ENCODE assay signal across 12 cellular contexts in genomic region chr14:89509891-89510290, GRCh38.
A peak's percentile ranks its signal among the peaks of the same experiment; 100 is the strongest.
DNase-seq lines count a peak whose midpoint lies in the region; ATAC-seq, FAIRE-seq and TF ChIP-seq lines count a peak whose summit lies in the region.
"Had no signal": no experiment of that assay in that cellular context is flagged by ENCODE, and none has a peak within 500 bp of the region (broad histone marks: within the 10 kb centered on the region; RNA-seq: fewer than 3 reads in every experiment).

No MANE protein-coding gene starts in this region.

- H3K27ac ChIP-seq in BLaER1, result peak overlapping the region; percentile 71; the same call in 1 of the 2 replicates
- H3K27ac ChIP-seq in GM23338 (ENCODE audit: low read depth), result peak overlapping the region; percentile 74; the same call in 1 of the 2 replicates
- H3K27ac ChIP-seq in pancreas, result no peak overlapping the region
- no peak overlapping the region for H3K27ac ChIP-seq in right lobe of liver

- DNase-seq in GM23338 (ENCODE audit: low spot score), result no peak
- no peak for DNase-seq in activated CD4-positive, alpha-beta memory T cell treated with anti-CD3 and anti-CD28 coated beads for 36 hours
- DNase-seq in hepatic stellate cell (ENCODE audit: low spot score), result peak; percentile 39
- no peak for DNase-seq in pancreas
- no peak for DNase-seq in T1000 (lab: John Stamatoyannopoulos, UW)
- DNase-seq in right lobe of liver, result no peak
- DNase-seq: cortex of kidney, NCI-H1930 had no signal

- H3F3A ChIP-seq in GM23338 (replicated peaks; ENCODE audit: low read depth), result no peaks in the 10 kb centered on the region

- H3K36me3 Mint-ChIP-seq in GM23338 (ENCODE audit: low read depth), result peaks cover 55% of the 10 kb centered on the region
- H3K36me3 Mint-ChIP-seq in activated CD4-positive, alpha-beta memory T cell treated with anti-CD3 and anti-CD28 coated beads for 36 hours, result peaks cover 2% of the 10 kb centered on the region

- CTCF ChIA-PET in activated CD4-positive, alpha-beta memory T cell treated with anti-CD3 and anti-CD28 coated beads for 36 hours (lab: Charles Lee), result interaction anchor here (0.5 to 1.6 kb wide), 4 partner anchors 22 to 168 kb away, joined by 3 to 8 read pairs (median 4); no protein-coding TSS in a partner anchor

- H3K4me3 Mint-ChIP-seq in GM23338, result no peak overlapping the region
- H3K4me3 Mint-ChIP-seq in activated CD4-positive, alpha-beta memory T cell treated with anti-CD3 and anti-CD28 coated beads for 36 hours, result peak overlapping the region; percentile 77
- H3K4me3 Mint-ChIP-seq: type B pancreatic cell had no signal

- H3K9ac ChIP-seq in BLaER1, result no peak overlapping the region

- no peak for TF ChIP-seq CTCF in GM23338 (conservative IDR thresholded peaks at IDR 0.05; ENCODE audit: low read depth in 2 of 2)
- no peak for TF ChIP-seq CTCF in pancreas (IDR thresholded peaks at IDR 0.05)
- TF ChIP-seq CTCF in right lobe of liver (IDR thresholded peaks at IDR 0.05), result no peak

- peaks cover 32% of the 10 kb centered on the region for H3K4me1 Mint-ChIP-seq in GM23338
- peaks cover 72% of the 10 kb centered on the region for H3K4me1 Mint-ChIP-seq in activated CD4-positive, alpha-beta memory T cell treated with anti-CD3 and anti-CD28 coated beads for 36 hours (ENCODE audit: low read depth)

- WGBS in pancreas, 2 donors, result 83 to 94% methylated on average over 3 of the region's 3 CpGs
- WGBS in right lobe of liver (ENCODE audit: insufficient coverage, low coverage, low lambda C conversion rate, missing lambda C conversion rate), result 76% methylated on average over 2 of the region's 3 CpGs

- intact Hi-C loops in activated CD4-positive, alpha-beta memory T cell treated with anti-CD3 and anti-CD28 coated beads for 36 hours (cut with micrococcal nuclease), result loop anchor here (1.0 to 10.0 kb wide), 6 partner anchors 80 to 257 kb away; no protein-coding TSS in a partner anchor
- intact Hi-C loops in pancreas (cut with DNase I), result no loop called here
- intact Hi-C loops in right lobe of liver (cut with DNase I), result no loop called here

- ATAC-seq in GM23338 (peak; percentile 48), pancreas (no peak), HG02763 (IDR thresholded peaks at IDR 0.05; ENCODE audit: unreplicated experiment) (no peak), right lobe of liver (no peak)

- peaks cover 31% of the 10 kb centered on the region for H3K9me3 ChIP-seq in BLaER1
- no peaks in the 10 kb centered on the region for H3K9me3 ChIP-seq in pancreas
- no peaks in the 10 kb centered on the region for H3K9me3 ChIP-seq in right lobe of liver

- H3K27me3 Mint-ChIP-seq in GM23338 (ENCODE audit: insufficient read depth, low read depth, poor library complexity), result peaks cover 18% of the 10 kb centered on the region
- H3K27me3 Mint-ChIP-seq in activated CD4-positive, alpha-beta memory T cell treated with anti-CD3 and anti-CD28 coated beads for 36 hours, result no peaks in the 10 kb centered on the region
- H3K27me3 Mint-ChIP-seq: type B pancreatic cell had no signal

- peak overlapping the region; percentile 75; the same call in 1 of the 2 replicates for H3K27ac Mint-ChIP-seq in GM23338
- H3K27ac Mint-ChIP-seq in activated CD4-positive, alpha-beta memory T cell treated with anti-CD3 and anti-CD28 coated beads for 36 hours, result peak overlapping the region; percentile 93
- H3K27ac Mint-ChIP-seq: type B pancreatic cell had no signal

- no peak for FAIRE-seq in pancreas (lab: Jason Lieb, UNC)
- FAIRE-seq: D721Med had no signal

- POLR2A ChIA-PET in activated CD4-positive, alpha-beta memory T cell treated with anti-CD3 and anti-CD28 coated beads for 36 hours (lab: Charles Lee), result interaction anchor here (0.7 to 2.1 kb wide), 5 partner anchors 34 to 211 kb away, joined by 3 to 9 read pairs (median 3); no protein-coding TSS in a partner anchor

- H3K4me1 ChIP-seq in BLaER1 (peaks cover 39% of the 10 kb centered on the region), GM23338 (ENCODE audit: insufficient read depth) (peaks cover 19% of the 10 kb centered on the region), pancreas (no peaks in the 10 kb centered on the region), right lobe of liver (peaks cover 0 to 20% (median 6%) of the 10 kb centered on the region in 4 donors)

- peaks cover 14% of the 10 kb centered on the region; the same call in 1 of the 2 replicates for H4K20me1 ChIP-seq in BLaER1
- no peaks in the 10 kb centered on the region; the same call in 1 of the 2 replicates for H4K20me1 ChIP-seq in GM23338 (replicated peaks; ENCODE audit: insufficient read depth)

- H3K9me3 Mint-ChIP-seq in GM23338, result peaks cover 15% of the 10 kb centered on the region
- H3K9me3 Mint-ChIP-seq in activated CD4-positive, alpha-beta memory T cell treated with anti-CD3 and anti-CD28 coated beads for 36 hours, result no peaks in the 10 kb centered on the region

- H3K27me3 ChIP-seq in BLaER1, result no peaks in the 10 kb centered on the region
- H3K27me3 ChIP-seq in GM23338 (ENCODE audit: insufficient read depth), result no peaks in the 10 kb centered on the region
- no peaks in the 10 kb centered on the region for H3K27me3 ChIP-seq in pancreas
- H3K27me3 ChIP-seq in right lobe of liver, result no peaks in the 10 kb centered on the region

- TF ChIP-seq POLR2A in right lobe of liver (IDR thresholded peaks at IDR 0.05), result no peak

- no peak overlapping the region for H2AFZ ChIP-seq in GM23338

- H3K4me2 ChIP-seq in BLaER1, result peak overlapping the region; percentile 83
- H3K4me2 ChIP-seq in GM23338, result peak overlapping the region; percentile 8; the same call in 1 of the 2 replicates

- H3K36me3 ChIP-seq in BLaER1, result peaks cover 32% of the 10 kb centered on the region
- H3K36me3 ChIP-seq in GM23338 (ENCODE audit: insufficient read depth), result peaks cover 4% of the 10 kb centered on the region; the same call in 1 of the 2 replicates
- no peaks in the 10 kb centered on the region for H3K36me3 ChIP-seq in pancreas
- no peaks in the 10 kb centered on the region for H3K36me3 ChIP-seq in right lobe of liver

- H3K79me2 ChIP-seq in GM23338 (replicated peaks; ENCODE audit: insufficient read depth), result peaks cover 72% of the 10 kb centered on the region

- H3K9me2 ChIP-seq in GM23338 (ENCODE audit: insufficient read depth), result no peaks in the 10 kb centered on the region

- H3K4me3 ChIP-seq in BLaER1 (no peak overlapping the region), GM23338 (no peak overlapping the region), pancreas (no peak overlapping the region), right lobe of liver (no peak overlapping the region)

TF ChIP-seq in GM23338, 12 proteins besides CTCF, POLR2A, EP300 and RAD21 (continues in another document):
- no peak for TF ChIP-seq ZNF462 (CRISPR knock-in tag; IDR thresholded peaks at IDR 0.05)

Comparison
In these comparisons a context has a peak if more than half of its experiments do, and no peak if none do; other contexts are left out.
1. H3K27ac ChIP-seq: peak in BLaER1 (single experiment) and GM23338 (single experiment); none in pancreas (0 of 4) and right lobe of liver (0 of 3).